Comparison of ENCODE assay signal across 1 cellular context in genomic region chr12:12611512-12612306, GRCh38.
TF ChIP-seq lines count a peak whose summit lies in the region.

A gene with protein sequence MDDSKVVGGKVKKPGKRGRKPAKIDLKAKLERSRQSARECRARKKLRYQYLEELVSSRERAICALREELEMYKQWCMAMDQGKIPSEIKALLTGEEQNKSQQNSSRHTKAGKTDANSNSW (plus strand): TSS chr12:12611876. CDS start chr12:12612173, 297 bp downstream.

TF ChIP-seq in GM12878, 131 proteins besides CTCF, POLR2A, EP300 and RAD21 (continued from another document and continues in another):
- TF ChIP-seq, protein P1, sequence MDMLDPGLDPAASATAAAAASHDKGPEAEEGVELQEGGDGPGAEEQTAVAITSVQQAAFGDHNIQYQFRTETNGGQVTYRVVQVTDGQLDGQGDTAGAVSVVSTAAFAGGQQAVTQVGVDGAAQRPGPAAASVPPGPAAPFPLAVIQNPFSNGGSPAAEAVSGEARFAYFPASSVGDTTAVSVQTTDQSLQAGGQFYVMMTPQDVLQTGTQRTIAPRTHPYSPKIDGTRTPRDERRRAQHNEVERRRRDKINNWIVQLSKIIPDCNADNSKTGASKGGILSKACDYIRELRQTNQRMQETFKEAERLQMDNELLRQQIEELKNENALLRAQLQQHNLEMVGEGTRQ (IDR thresholded peaks at IDR 0.05; ENCODE audit: borderline replicate concordance, low read depth, low read length) = no peak
- TF ChIP-seq ZBTB33 (IDR thresholded peaks at IDR 0.05) = no peak
- TF ChIP-seq, protein P2, sequence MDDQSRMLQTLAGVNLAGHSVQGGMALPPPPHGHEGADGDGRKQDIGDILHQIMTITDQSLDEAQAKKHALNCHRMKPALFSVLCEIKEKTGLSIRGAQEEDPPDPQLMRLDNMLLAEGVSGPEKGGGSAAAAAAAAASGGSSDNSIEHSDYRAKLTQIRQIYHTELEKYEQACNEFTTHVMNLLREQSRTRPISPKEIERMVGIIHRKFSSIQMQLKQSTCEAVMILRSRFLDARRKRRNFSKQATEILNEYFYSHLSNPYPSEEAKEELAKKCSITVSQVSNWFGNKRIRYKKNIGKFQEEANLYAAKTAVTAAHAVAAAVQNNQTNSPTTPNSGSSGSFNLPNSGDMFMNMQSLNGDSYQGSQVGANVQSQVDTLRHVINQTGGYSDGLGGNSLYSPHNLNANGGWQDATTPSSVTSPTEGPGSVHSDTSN (IDR thresholded peaks at IDR 0.05; ENCODE audit: insufficient replicate concordance, low read depth, low read length) = peak; percentile 75
- TF ChIP-seq IRF3 (IDR thresholded peaks at IDR 0.05) = no peak
- TF ChIP-seq, protein P3, sequence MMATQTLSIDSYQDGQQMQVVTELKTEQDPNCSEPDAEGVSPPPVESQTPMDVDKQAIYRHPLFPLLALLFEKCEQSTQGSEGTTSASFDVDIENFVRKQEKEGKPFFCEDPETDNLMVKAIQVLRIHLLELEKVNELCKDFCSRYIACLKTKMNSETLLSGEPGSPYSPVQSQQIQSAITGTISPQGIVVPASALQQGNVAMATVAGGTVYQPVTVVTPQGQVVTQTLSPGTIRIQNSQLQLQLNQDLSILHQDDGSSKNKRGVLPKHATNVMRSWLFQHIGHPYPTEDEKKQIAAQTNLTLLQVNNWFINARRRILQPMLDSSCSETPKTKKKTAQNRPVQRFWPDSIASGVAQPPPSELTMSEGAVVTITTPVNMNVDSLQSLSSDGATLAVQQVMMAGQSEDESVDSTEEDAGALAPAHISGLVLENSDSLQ (IDR thresholded peaks at IDR 0.05) = peak; percentile 76
- TF ChIP-seq RFX5 (IDR thresholded peaks at IDR 0.05; ENCODE audit: low read depth, low read length) = 0 out of 2 replicates have a peak, but pooled peaks have one; percentile 22
- TF ChIP-seq RELA (IDR thresholded peaks at IDR 0.05; ENCODE audit: borderline replicate concordance, partially characterized antibody) = peak; percentile 43
- TF ChIP-seq NFXL1 (IDR thresholded peaks at IDR 0.05; ENCODE audit: borderline replicate concordance) = no peak
- peak; percentile 68 for TF ChIP-seq RUNX3 (IDR thresholded peaks at IDR 0.05; ENCODE audit: low read length)
- no peak for TF ChIP-seq MYC (IDR thresholded peaks at IDR 0.05; ENCODE audit: insufficient read depth, insufficient read length, insufficient replicate concordance, low read length, severe bottlenecking)
- TF ChIP-seq TCF7 (IDR thresholded peaks at IDR 0.05; ENCODE audit: borderline replicate concordance) = no peak
- TF ChIP-seq JUND (IDR thresholded peaks at IDR 0.05; ENCODE audit: low read depth, low read length) = 0 out of 2 replicates have a peak, but pooled peaks have one; percentile 18
- TF ChIP-seq, protein P4, sequence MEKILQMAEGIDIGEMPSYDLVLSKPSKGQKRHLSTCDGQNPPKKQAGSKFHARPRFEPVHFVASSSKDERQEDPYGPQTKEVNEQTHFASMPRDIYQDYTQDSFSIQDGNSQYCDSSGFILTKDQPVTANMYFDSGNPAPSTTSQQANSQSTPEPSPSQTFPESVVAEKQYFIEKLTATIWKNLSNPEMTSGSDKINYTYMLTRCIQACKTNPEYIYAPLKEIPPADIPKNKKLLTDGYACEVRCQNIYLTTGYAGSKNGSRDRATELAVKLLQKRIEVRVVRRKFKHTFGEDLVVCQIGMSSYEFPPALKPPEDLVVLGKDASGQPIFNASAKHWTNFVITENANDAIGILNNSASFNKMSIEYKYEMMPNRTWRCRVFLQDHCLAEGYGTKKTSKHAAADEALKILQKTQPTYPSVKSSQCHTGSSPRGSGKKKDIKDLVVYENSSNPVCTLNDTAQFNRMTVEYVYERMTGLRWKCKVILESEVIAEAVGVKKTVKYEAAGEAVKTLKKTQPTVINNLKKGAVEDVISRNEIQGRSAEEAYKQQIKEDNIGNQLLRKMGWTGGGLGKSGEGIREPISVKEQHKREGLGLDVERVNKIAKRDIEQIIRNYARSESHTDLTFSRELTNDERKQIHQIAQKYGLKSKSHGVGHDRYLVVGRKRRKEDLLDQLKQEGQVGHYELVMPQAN (conservative IDR thresholded peaks at IDR 0.05) = no peak; the same call in 1 of the 2 replicates
- peak; percentile 34; the same call in 1 of the 2 replicates for TF ChIP-seq BACH1 (IDR thresholded peaks at IDR 0.05; ENCODE audit: borderline replicate concordance)
- peak; percentile 25; the same call in 1 of the 2 replicates for TF ChIP-seq SMC3 (IDR thresholded peaks at IDR 0.05; ENCODE audit: borderline replicate concordance, low read length)
- peak; percentile 44 for TF ChIP-seq POLR2AphosphoS5 (IDR thresholded peaks at IDR 0.05; ENCODE audit: low read length)
- TF ChIP-seq EZH2 (IDR thresholded peaks at IDR 0.05; ENCODE audit: borderline replicate concordance, control insufficient read depth, low read depth, low read length) = no peak
- no peak for TF ChIP-seq NR2C2 (IDR thresholded peaks at IDR 0.05; ENCODE audit: borderline replicate concordance, control insufficient read depth, insufficient read length, low read depth)
- TF ChIP-seq SUZ12 (IDR thresholded peaks at IDR 0.05; ENCODE audit: unreplicated experiment) = no peak
- no peak for TF ChIP-seq PML (IDR thresholded peaks at IDR 0.05; ENCODE audit: low read length)
- TF ChIP-seq KDM1A (IDR thresholded peaks at IDR 0.05; ENCODE audit: borderline replicate concordance) = no peak
- 0 out of 2 replicates have a peak, but pooled peaks have one; percentile 42 for TF ChIP-seq NFIC (IDR thresholded peaks at IDR 0.05; ENCODE audit: low read depth, low read length)
- 0 out of 2 replicates have a peak, but pooled peaks have one; percentile 70 for TF ChIP-seq STAT1 (conservative IDR thresholded peaks at IDR 0.05)
- TF ChIP-seq SMARCA5 (IDR thresholded peaks at IDR 0.05) = peak; percentile 38; the same call in 1 of the 2 replicates
- TF ChIP-seq GATAD2B (conservative IDR thresholded peaks at IDR 0.05; ENCODE audit: low read depth) = peak; percentile 12; the same call in 1 of the 2 replicates
- TF ChIP-seq MTA3 (IDR thresholded peaks at IDR 0.05; ENCODE audit: borderline replicate concordance, low read length) = no peak; the same call in 1 of the 2 replicates
- peak; percentile 69; the same call in 1 of the 2 replicates for TF ChIP-seq ZBTB40 (IDR thresholded peaks at IDR 0.05; ENCODE audit: borderline replicate concordance)
- TF ChIP-seq, protein P5, sequence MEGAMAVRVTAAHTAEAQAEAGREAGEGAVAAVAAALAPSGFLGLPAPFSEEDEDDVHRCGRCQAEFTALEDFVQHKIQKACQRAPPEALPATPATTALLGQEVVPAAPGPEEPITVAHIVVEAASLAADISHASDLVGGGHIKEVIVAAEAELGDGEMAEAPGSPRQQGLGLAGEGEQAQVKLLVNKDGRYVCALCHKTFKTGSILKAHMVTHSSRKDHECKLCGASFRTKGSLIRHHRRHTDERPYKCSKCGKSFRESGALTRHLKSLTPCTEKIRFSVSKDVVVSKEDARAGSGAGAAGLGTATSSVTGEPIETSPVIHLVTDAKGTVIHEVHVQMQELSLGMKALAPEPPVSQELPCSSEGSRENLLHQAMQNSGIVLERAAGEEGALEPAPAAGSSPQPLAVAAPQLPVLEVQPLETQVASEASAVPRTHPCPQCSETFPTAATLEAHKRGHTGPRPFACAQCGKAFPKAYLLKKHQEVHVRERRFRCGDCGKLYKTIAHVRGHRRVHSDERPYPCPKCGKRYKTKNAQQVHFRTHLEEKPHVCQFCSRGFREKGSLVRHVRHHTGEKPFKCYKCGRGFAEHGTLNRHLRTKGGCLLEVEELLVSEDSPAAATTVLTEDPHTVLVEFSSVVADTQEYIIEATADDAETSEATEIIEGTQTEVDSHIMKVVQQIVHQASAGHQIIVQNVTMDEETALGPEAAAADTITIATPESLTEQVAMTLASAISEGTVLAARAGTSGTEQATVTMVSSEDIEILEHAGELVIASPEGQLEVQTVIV (IDR thresholded peaks at IDR 0.05; ENCODE audit: borderline replicate concordance, partially characterized antibody) = no peak
- TF ChIP-seq TCF12 (IDR thresholded peaks at IDR 0.05; ENCODE audit: low read depth, low read length) = peak; percentile 52; the same call in 1 of the 2 replicates
- no peak for TF ChIP-seq ZBED1 (IDR thresholded peaks at IDR 0.05; ENCODE audit: borderline replicate concordance)
- 0 out of 2 replicates have a peak, but pooled peaks have one; percentile 8 for TF ChIP-seq PAX5 (IDR thresholded peaks at IDR 0.05; ENCODE audit: borderline replicate concordance, low read depth, low read length)
- 0 out of 2 replicates have a peak, but pooled peaks have one; percentile 26 for TF ChIP-seq SMAD5 (IDR thresholded peaks at IDR 0.05; ENCODE audit: low read depth)
- no peak for TF ChIP-seq MEF2A (IDR thresholded peaks at IDR 0.05; ENCODE audit: insufficient read depth, low read depth, low read length)
- peak; percentile 58 for TF ChIP-seq SREBF1 (IDR thresholded peaks at IDR 0.05; ENCODE audit: low read length)
- peak; percentile 78 for TF ChIP-seq SIX5 (IDR thresholded peaks at IDR 0.05; ENCODE audit: low read depth, low read length, severe bottlenecking)
- TF ChIP-seq BRCA1 (IDR thresholded peaks at IDR 0.05; ENCODE audit: low read depth, low read length) = no peak
- TF ChIP-seq ETV6 (conservative IDR thresholded peaks at IDR 0.05 in 1 of 2, IDR thresholded peaks at IDR 0.05 in 1 of 2; ENCODE audit: borderline replicate concordance in 1 of 2, low read depth in 1 of 2) = no peak
- TF ChIP-seq CHD2 (IDR thresholded peaks at IDR 0.05; ENCODE audit: borderline replicate concordance, low read depth, low read length) = peak; percentile 63
- TF ChIP-seq ZNF622 (IDR thresholded peaks at IDR 0.05) = no peak
- TF ChIP-seq EGR1 (IDR thresholded peaks at IDR 0.05; ENCODE audit: borderline replicate concordance in 1 of 2, low read depth in 2 of 2, low read length in 2 of 2) = peak in 1 of 2 experiments; percentile 84; a peak in 2 of 3 replicates
- TF ChIP-seq ZBTB11 (CRISPR knock-in tag; IDR thresholded peaks at IDR 0.05) = no peak
